In genomic region chr4:145180298-145181090, GRCh38 we compare ENCODE assay signal across 8 cellular contexts. TPM values are rescaled to one million over a fixed set of nuclear protein-coding genes. Genes with fewer than 3 reads are reported as not detected.
A peak's percentile ranks its signal among the peaks of the same experiment; 100 is the strongest.
DNase-seq lines count a peak whose midpoint lies in the region; ATAC-seq and TF ChIP-seq lines count a peak whose summit lies in the region.

Gene OTUD4, minus strand, starts transcription at chr4:145180589. Its CDS starts 616 bp downstream, at chr4:145179973.

- H3K27ac ChIP-seq in liver (ENCODE audit: low read depth in 1 of 2, low read length in 2 of 2) = peak within 1 kb of the TSS; percentile 98 to 99

- TF ChIP-seq CTCF in liver (IDR thresholded peaks at IDR 0.05; ENCODE audit: low read depth, low read length, missing input control) = no peak

- peak; percentile 78 for ATAC-seq in GM19395 (IDR thresholded peaks at IDR 0.05; ENCODE audit: unreplicated experiment)
- ATAC-seq in HG03565 (IDR thresholded peaks at IDR 0.05; ENCODE audit: unreplicated experiment) = peak; percentile 77

- no peaks in the 10 kb centered on the region for H3K9me3 ChIP-seq in liver (ENCODE audit: control insufficient read depth in 4 of 4, low read length in 3 of 4)

- no peaks in the 10 kb centered on the region for H3K27me3 ChIP-seq in liver (ENCODE audit: control insufficient read depth in 4 of 4, insufficient read depth in 4 of 4, low read length in 3 of 4)

- WGBS in liver = under 1% methylated on average over 94 of the region's 94 CpGs

- H3K4me3 ChIP-seq in liver (ENCODE audit: low read depth in 1 of 3, low read length in 3 of 3) = peak within 1 kb of the TSS; percentile 86 to 89 (median 87)

- TF ChIP-seq RAD21 in liver (IDR thresholded peaks at IDR 0.05) = no peak

- H3K9ac ChIP-seq in liver (ENCODE audit: low read depth in 1 of 2, low read length in 2 of 2) = peak within 1 kb of the TSS; percentile 93 to 99

- DNase-seq in CD1c-positive myeloid dendritic cell (ENCODE audit: extremely low spot score) = peak; percentile 97
- peak; percentile 85 for DNase-seq in NCI-H774 (lab: John Stamatoyannopoulos, UW)
- peak; percentile 91 to 93 for DNase-seq in activated CD4-positive, alpha-beta T cell treated with anti-CD3 and anti-CD28 coated beads, Interleukin-2, amount 50 U/mL, for 48 hours
- DNase-seq in dermis microvascular lymphatic vessel endothelial cell (ENCODE audit: low read depth in 2 of 2) = peak; percentile 87 to 97
- DNase-seq in stimulated activated CD4-positive, alpha-beta T cell treated with anti-CD3 and anti-CD28 coated beads, Interleukin-4, amount 100 ng/mL, for 24 hours = peak; percentile 95

- peaks cover 10 to 25% (median 16%) of the 10 kb centered on the region in 4 donors for H3K4me1 ChIP-seq in liver (ENCODE audit: control insufficient read depth in 4 of 4, insufficient read depth in 4 of 4, low read length in 3 of 4)

- H3K36me3 ChIP-seq in liver (ENCODE audit: control insufficient read depth in 4 of 4, insufficient read depth in 3 of 4, low read depth in 1 of 4, low read length in 3 of 4) = no peaks in the 10 kb centered on the region

TF ChIP-seq in liver, 16 proteins besides CTCF, POLR2A, EP300 and RAD21:
- TF ChIP-seq REST (IDR thresholded peaks at IDR 0.05) = peak; percentile 74
- no peak for TF ChIP-seq FOXA1 (IDR thresholded peaks at IDR 0.05)
- TF ChIP-seq GABPA (IDR thresholded peaks at IDR 0.05 in 1 of 2, conservative IDR thresholded peaks at IDR 0.05 in 1 of 2) = peak in 1 of 2 donors; percentile 71
- peak in 1 of 2 donors; percentile 15 for TF ChIP-seq RXRA (IDR thresholded peaks at IDR 0.05)
- TF ChIP-seq ATF3 (IDR thresholded peaks at IDR 0.05) = no peak
- no peak for TF ChIP-seq NR2F2 (IDR thresholded peaks at IDR 0.05)
- peak; percentile 59 for TF ChIP-seq YY1 (IDR thresholded peaks at IDR 0.05)
TF ChIP-seq in liver: peak in this region for 4.

RNA-seq across cellular contexts. Expression of gene OTUD4, which starts in this region (rescaled TPM):
- total RNA-seq in dermis microvascular lymphatic vessel endothelial cell (16.9 and 24.3 TPM in 2 replicates), liver (10 to 100 TPM; 16.0 to 27.5 TPM)
- polyA plus RNA-seq in liver = 1 to 10 TPM; 5.3 to 7.2 TPM

Comparison
In these comparisons a context has a peak if more than half of its experiments do, and no peak if none do; other contexts are left out.
1. Peak in every context shown above with its lines: DNase-seq, ATAC-seq, H3K4me3 ChIP-seq and H3K27ac ChIP-seq.